ENCODE assay signal across 8 cellular contexts in the genomic region with DNA sequence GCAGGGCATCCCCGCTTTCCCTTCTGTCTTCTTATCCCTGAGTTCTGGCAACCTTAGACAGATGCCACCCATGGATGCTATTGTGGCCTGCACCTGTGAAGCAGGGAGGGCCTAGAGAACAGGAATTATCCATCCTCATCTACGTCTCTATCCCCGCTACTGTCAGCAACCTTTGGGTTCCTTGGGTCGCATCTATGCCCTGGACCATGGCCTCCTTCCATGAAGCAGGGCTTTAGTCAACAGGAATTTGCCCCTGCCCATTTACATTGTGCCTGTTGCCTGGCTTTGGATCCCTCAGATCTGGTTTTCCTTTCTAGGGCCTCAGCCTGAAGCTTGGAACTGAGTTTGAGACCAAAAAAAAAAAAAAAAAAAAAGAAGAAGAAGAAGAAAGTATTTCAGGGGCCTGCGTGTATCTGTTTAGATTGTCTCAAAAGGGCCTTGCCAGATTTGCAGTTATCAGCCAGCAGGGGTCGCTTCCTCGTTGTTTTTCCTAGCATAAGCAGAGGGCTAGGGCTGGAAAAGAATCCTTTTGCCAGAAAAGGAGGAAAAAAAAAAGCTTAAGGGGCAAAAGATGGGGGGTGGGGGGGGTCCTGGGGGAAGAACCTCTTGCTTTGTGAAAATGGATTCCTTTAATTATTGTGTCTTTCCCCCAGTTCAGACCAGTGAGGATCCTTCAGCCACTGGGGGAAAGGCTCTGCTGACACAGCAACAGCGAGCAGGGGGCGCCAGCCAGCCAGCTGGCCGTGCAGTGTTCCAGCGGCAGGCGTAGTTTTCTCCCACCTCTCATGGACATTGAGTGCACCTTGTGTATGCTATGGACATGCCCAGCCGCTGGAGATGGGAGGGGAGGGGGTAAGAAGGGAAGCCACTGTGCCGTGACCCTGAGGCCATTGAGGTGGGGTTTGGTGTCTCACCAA.
DNase-seq lines count a peak whose midpoint lies in the region; ATAC-seq and TF ChIP-seq lines count a peak whose summit lies in the region.

No MANE protein-coding gene starts in this region.

- H2AFZ ChIP-seq in PC-3 (ENCODE audit: low read length) = no peak overlapping the region

- no peak overlapping the region for H3K4me3 ChIP-seq in AG10803 (ENCODE audit: low read length)
- no peak overlapping the region for H3K4me3 ChIP-seq in PC-3 (ENCODE audit: low read length)

- H3K9me3 Mint-ChIP-seq in endothelial cell (ENCODE audit: unreplicated experiment) = peaks cover 3% of the 10 kb centered on the region
- H3K9me3 Mint-ChIP-seq in natural killer cell = no peaks in the 10 kb centered on the region

- DNase-seq in AG10803 (ENCODE audit: low read depth) (peak; percentile 64), HCEC 1CT (peak; percentile 30), PC-3 (peak; percentile 46), endothelial cell (ENCODE audit: low spot score) (peak; percentile 60), natural killer cell (no peak), islet precursor cell (no peak), T-helper 2 cell (no peak)

- no peak overlapping the region for H3K4me3 Mint-ChIP-seq in endothelial cell (ENCODE audit: unreplicated experiment)
- no peak overlapping the region for H3K4me3 Mint-ChIP-seq in natural killer cell

- H3K4me1 Mint-ChIP-seq in endothelial cell (ENCODE audit: unreplicated experiment) (no peaks in the 10 kb centered on the region), natural killer cell (no peaks in the 10 kb centered on the region)

- H3K27ac Mint-ChIP-seq in endothelial cell (ENCODE audit: unreplicated experiment) (no peak overlapping the region), natural killer cell (no peak overlapping the region)

- H4K20me1 ChIP-seq in PC-3 (ENCODE audit: low read length) = no peaks in the 10 kb centered on the region

- no peak for ATAC-seq in PC-3
- ATAC-seq in natural killer cell = no peak
- no peak for ATAC-seq in HG03342 (IDR thresholded peaks at IDR 0.05; ENCODE audit: unreplicated experiment)

- peaks cover 5% of the 10 kb centered on the region for H3K27me3 Mint-ChIP-seq in endothelial cell (ENCODE audit: unreplicated experiment)
- H3K27me3 Mint-ChIP-seq in natural killer cell (ENCODE audit: low read depth in 2 of 2) = peaks cover 21 to 23% of the 10 kb centered on the region in 2 donors

- no peaks in the 10 kb centered on the region for H3K36me3 ChIP-seq in PC-3 (ENCODE audit: low read depth, low read length)

- H3K4me1 ChIP-seq in PC-3 (ENCODE audit: insufficient read depth, low read length) = no peaks in the 10 kb centered on the region

- no peak overlapping the region for H3K27ac ChIP-seq in PC-3 (ENCODE audit: low read length)

- H3K9me3 ChIP-seq in PC-3 (ENCODE audit: low read length) = no peaks in the 10 kb centered on the region

- CTCF ChIA-PET in PC-3 (lab: Charles Lee) = interaction anchor here (0.6 to 0.7 kb wide), 2 partner anchors 76 to 226 kb away, joined by 3 to 4 read pairs; no protein-coding TSS in a partner anchor

- no peak overlapping the region for H3K4me2 ChIP-seq in PC-3 (ENCODE audit: low read length)

- no peak overlapping the region for H3K9ac ChIP-seq in PC-3 (ENCODE audit: low read length)

- POLR2A ChIA-PET in PC-3 (lab: Charles Lee; ENCODE audit: unreplicated experiment) = no interaction called here

- intact Hi-C loops in PC-3 (cut with micrococcal nuclease) (no loop called here), natural killer cell (cut with micrococcal nuclease) (loop anchor here (1.0 kb wide), 1 partner anchor 143 kb away; no protein-coding TSS in a partner anchor)

- no peaks in the 10 kb centered on the region for H3K79me2 ChIP-seq in PC-3 (ENCODE audit: low read length)

- no TSS peak for BruUV-seq in PC-3 (replicated peaks; lab: Mats Ljungman, UMichigan)

- H3K36me3 Mint-ChIP-seq in endothelial cell (ENCODE audit: low read depth, unreplicated experiment) = no peaks in the 10 kb centered on the region
- no peaks in the 10 kb centered on the region for H3K36me3 Mint-ChIP-seq in natural killer cell

- no peaks in the 10 kb centered on the region for H3F3A ChIP-seq in PC-3 (ENCODE audit: low read length, unreplicated experiment)

- TF ChIP-seq CTCF in AG10803 (conservative IDR thresholded peaks at IDR 0.05; ENCODE audit: low read length) (peak; percentile 66), PC-3 (conservative IDR thresholded peaks at IDR 0.05; ENCODE audit: low read depth, low read length) (peak; percentile 55), endothelial cell (IDR thresholded peaks at IDR 0.05; ENCODE audit: unreplicated experiment) (peak; percentile 72), natural killer cell (IDR thresholded peaks at IDR 0.05) (peak; percentile 31)

- H3K27me3 ChIP-seq in PC-3 (ENCODE audit: low read length) = 0 out of 2 replicates have a peak, but pooled peaks cover 5% of the 10 kb centered on the region

- H3K9me2 ChIP-seq in PC-3 (replicated peaks; ENCODE audit: low read length) = no peaks in the 10 kb centered on the region

Comparison
In these comparisons a context has a peak if more than half of its experiments do, and no peak if none do; other contexts are left out.
1. DNase-seq: peak in AG10803 (single experiment), HCEC 1CT (single experiment), PC-3 (single experiment) and endothelial cell (single experiment); none in natural killer cell (single experiment), islet precursor cell (single experiment) and T-helper 2 cell (0 of 5).
2. Peak in every context shown above with its lines, with median percentiles within 50 percentile points of each other: CTCF ChIP-seq.